Comparison of ENCODE assay signal across 22 cellular contexts in genomic region chr12:25827747-25828146, GRCh38.
"Had no signal": no experiment of that assay in that cellular context is flagged by ENCODE, and none has a peak within 500 bp of the region (broad histone marks: within the 10 kb centered on the region; RNA-seq: fewer than 3 reads in every experiment).

No MANE protein-coding gene starts in this region.

- H3K27ac ChIP-seq: adrenal gland, left ventricle myocardium inferior, parathyroid adenoma, spleen, thoracic aorta, VCaP had no signal

- H3K27me3 ChIP-seq: ascending aorta had no signal

- DNase-seq: activated CD4-positive, alpha-beta T cell treated with anti-CD3 and anti-CD28 coated beads for 4 hours; activated CD4-positive, alpha-beta T cell treated with anti-CD3 and anti-CD28 coated beads, Interleukin-2, amount 50 U/mL, for 4 hours; activated effector memory CD4-positive, alpha-beta T cell treated with Interleukin-2 at 50 U/mL for 16 hours; activated naive CD4-positive, alpha-beta T cell treated with Interleukin-2 at 50 U/mL for 16 hours; activated T-cell treated with anti-CD3 and anti-CD28 coated beads for 4 hours; activated T-cell treated with anti-CD3 and anti-CD28 coated beads, Interleukin-2, amount 50 U/mL, for 72 hours; adrenal gland; cortex of kidney; effector memory CD8-positive, alpha-beta T cell; left ventricle myocardium inferior; mucosa of descending colon; naive B cell; nucleus accumbens; right cardiac atrium; spleen; stimulated activated CD4-positive, alpha-beta T cell treated with anti-CD3 and anti-CD28 coated beads, Interleukin-2, amount 100 ng/mL, for 48 hours; stimulated activated naive CD4-positive, alpha-beta T cell treated with Interleukin-2 at 50 U/mL for 16 hours had no signal

- H3K9me3 ChIP-seq: adrenal gland, ascending aorta, left ventricle myocardium inferior, mucosa of descending colon, spleen, thoracic aorta had no signal

- H2AFZ ChIP-seq: parathyroid adenoma had no signal

- H3K4me1 ChIP-seq: adrenal gland, parathyroid adenoma, spleen had no signal

- H3K9ac ChIP-seq: parathyroid adenoma had no signal

- H3K4me3 ChIP-seq: adrenal gland, ascending aorta, left ventricle myocardium inferior, lung, mucosa of descending colon, spleen, thoracic aorta had no signal

- H3K36me3 ChIP-seq: adrenal gland, ascending aorta, left ventricle myocardium inferior, spleen, thoracic aorta had no signal
